ENCODE assay signal across 1 cellular context in genomic region chr18:9404565-9405060, GRCh38.
TF ChIP-seq lines count a peak whose summit lies in the region.

No MANE protein-coding gene starts in this region.

TF ChIP-seq in K562, 482 proteins besides CTCF, POLR2A, EP300 and RAD21 (continued from another document and continues in another):
- TF ChIP-seq ZNF318 (IDR thresholded peaks at IDR 0.05; ENCODE audit: borderline replicate concordance in 1 of 2, low read depth in 1 of 2) (no peak), TSC22D4 (tag; IDR thresholded peaks at IDR 0.05) (no peak), ZNF395 (CRISPR knock-in tag; IDR thresholded peaks at IDR 0.05) (peak; percentile 80; the same call in 1 of the 2 replicates), ZC3H8 (IDR thresholded peaks at IDR 0.05) (no peak), ID3 (CRISPR knock-in tag; IDR thresholded peaks at IDR 0.05) (no peak), ID3 (tag; IDR thresholded peaks at IDR 0.05) (0 out of 2 replicates have a peak, but pooled peaks have one; percentile 46), TAL1 (IDR thresholded peaks at IDR 0.05) (peak; percentile 60), VEZF1 (CRISPR knock-in tag; IDR thresholded peaks at IDR 0.05) (peak; percentile 35), NR2C1 (IDR thresholded peaks at IDR 0.05) (no peak), NR2C1 (tag; IDR thresholded peaks at IDR 0.05) (no peak), ZBTB43 (CRISPR knock-in tag; IDR thresholded peaks at IDR 0.05) (no peak), ZNF695 (CRISPR knock-in tag; IDR thresholded peaks at IDR 0.05) (no peak), ZNF764 (CRISPR knock-in tag; IDR thresholded peaks at IDR 0.05; ENCODE audit: low read depth) (no peak), SMARCC2 (IDR thresholded peaks at IDR 0.05; ENCODE audit: low read depth) (peak; percentile 81), ZNF282 (CRISPR knock-in tag; IDR thresholded peaks at IDR 0.05) (no peak), PHF8 (IDR thresholded peaks at IDR 0.05; ENCODE audit: borderline replicate concordance, low read length) (peak; percentile 62; the same call in 1 of the 2 replicates), MYC (IDR thresholded peaks at IDR 0.05; ENCODE audit: low read depth, low read length) (peak; percentile 92), MYC (CRISPR knock-in tag; IDR thresholded peaks at IDR 0.05; ENCODE audit: borderline replicate concordance, low read depth) (0 out of 2 replicates have a peak, but pooled peaks have one; percentile 51), TGIF2 (CRISPR knock-in tag; IDR thresholded peaks at IDR 0.05) (no peak), POLR2H (tag; IDR thresholded peaks at IDR 0.05; ENCODE audit: low read depth) (peak; percentile 67), NFYB (IDR thresholded peaks at IDR 0.05; ENCODE audit: extremely low read depth, insufficient read length) (no peak), OTX1 (CRISPR knock-in tag; IDR thresholded peaks at IDR 0.05) (peak; percentile 64; the same call in 1 of the 2 replicates), ZFP36 (IDR thresholded peaks at IDR 0.05; ENCODE audit: low read depth, low read length, partially characterized antibody) (peak; percentile 4), CREM (IDR thresholded peaks at IDR 0.05; ENCODE audit: low read depth) (peak; percentile 4; the same call in 1 of the 2 replicates), MEF2D (tag; conservative IDR thresholded peaks at IDR 0.05; ENCODE audit: low read depth) (0 out of 2 replicates have a peak, but pooled peaks have one; percentile 38), KDM5B (IDR thresholded peaks at IDR 0.05; ENCODE audit: insufficient replicate concordance, low read depth, low read length) (peak; percentile 83), THAP7 (CRISPR knock-in tag; IDR thresholded peaks at IDR 0.05) (no peak), ATF4 (CRISPR knock-in tag; IDR thresholded peaks at IDR 0.05) (0 out of 2 replicates have a peak, but pooled peaks have one; percentile 14), DMBX1 (CRISPR knock-in tag; IDR thresholded peaks at IDR 0.05; ENCODE audit: borderline replicate concordance) (no peak; the same call in 1 of the 2 replicates), PTBP1 (IDR thresholded peaks at IDR 0.05; ENCODE audit: low read depth, low read length) (0 out of 2 replicates have a peak, but pooled peaks have one; percentile 51), ZBTB2 (IDR thresholded peaks at IDR 0.05) (peak; percentile 48; the same call in 1 of the 2 replicates), MTA1 (IDR thresholded peaks at IDR 0.05; ENCODE audit: borderline replicate concordance) (peak; percentile 63; the same call in 1 of the 2 replicates), RBM39 (optimal IDR thresholded peaks at IDR 0.05; ENCODE audit: low read depth, low read length) (peak; percentile 36), CAMTA2 (CRISPR knock-in tag; conservative IDR thresholded peaks at IDR 0.05) (no peak), SUPT5H (IDR thresholded peaks at IDR 0.05) (peak; percentile 70), MED1 (CRISPR knock-in tag; IDR thresholded peaks at IDR 0.05; ENCODE audit: borderline replicate concordance) (no peak), RAD51 (IDR thresholded peaks at IDR 0.05; ENCODE audit: borderline replicate concordance, low read depth) (no peak), YBX1 (IDR thresholded peaks at IDR 0.05) (no peak), RBFOX2 (IDR thresholded peaks at IDR 0.05; ENCODE audit: low read depth, low read length) (peak; percentile 61; the same call in 1 of the 2 replicates), HDAC1 (IDR thresholded peaks at IDR 0.05) (peak in 1 of 2 experiments; percentile 75; a peak in 1 of 4 replicates), ZNF165 (CRISPR knock-in tag; IDR thresholded peaks at IDR 0.05; ENCODE audit: borderline replicate concordance) (no peak), SIN3B (IDR thresholded peaks at IDR 0.05; ENCODE audit: low read depth) (no peak), ARID3A (IDR thresholded peaks at IDR 0.05; ENCODE audit: borderline replicate concordance, low read depth, low read length) (no peak), TOE1 (IDR thresholded peaks at IDR 0.05; ENCODE audit: borderline replicate concordance) (peak; percentile 51; the same call in 1 of the 2 replicates), TOE1 (CRISPR knock-in tag; IDR thresholded peaks at IDR 0.05; ENCODE audit: borderline replicate concordance, low read depth) (no peak), ZNF175 (CRISPR knock-in tag; IDR thresholded peaks at IDR 0.05; ENCODE audit: low read depth) (peak; percentile 88), ZBTB7A (IDR thresholded peaks at IDR 0.05; ENCODE audit: borderline replicate concordance, control insufficient read depth, low read depth, low read length) (no peak), ZNF444 (CRISPR knock-in tag; IDR thresholded peaks at IDR 0.05) (no peak), DIDO1 (tag; IDR thresholded peaks at IDR 0.05; ENCODE audit: low read depth) (peak; percentile 45), KLF6 (CRISPR knock-in tag; IDR thresholded peaks at IDR 0.05; ENCODE audit: borderline replicate concordance) (0 out of 2 replicates have a peak, but pooled peaks have one; percentile 35), RNF2 (IDR thresholded peaks at IDR 0.05) (peak; percentile 77; the same call in 1 of the 2 replicates), IFI16 (CRISPR knock-in tag; IDR thresholded peaks at IDR 0.05) (no peak)
